In genomic region chr11:64969209-64969608, GRCh38 we compare ENCODE assay signal across 13 cellular contexts. TPM values are rescaled to one million over a fixed set of nuclear protein-coding genes. Genes with fewer than 3 reads are reported as not detected.
DNase-seq lines count a peak whose midpoint lies in the region; ATAC-seq and TF ChIP-seq lines count a peak whose summit lies in the region.
"Had no signal": no experiment of that assay in that cellular context is flagged by ENCODE, and none has a peak within 500 bp of the region (broad histone marks: within the 10 kb centered on the region; RNA-seq: fewer than 3 reads in every experiment).

No MANE protein-coding gene starts in this region.

- H3K4me1 Mint-ChIP-seq in activated CD4-positive, alpha-beta memory T cell treated with anti-CD3 and anti-CD28 coated beads, Interleukin-2, amount 10 ng/mL, durations not matched to agents 7 days and 5 days, result peaks cover 59% of the 10 kb centered on the region

- H3K9me3 ChIP-seq in heart left ventricle, result no peaks in the 10 kb centered on the region

- peak overlapping the region; percentile 13 for H3K27ac Mint-ChIP-seq in activated CD4-positive, alpha-beta memory T cell treated with anti-CD3 and anti-CD28 coated beads, Interleukin-2, amount 10 ng/mL, durations not matched to agents 7 days and 5 days
- H3K27ac Mint-ChIP-seq: stimulated activated naive B cell treated with anti-CD40 and anti-IgM and Interleukin-4, amounts not matched to agents 10 μg/mL and 1 μg/mL and 100 μg/mL, for 72 hours had no signal

- intact Hi-C loops in heart left ventricle (cut with DNase I), result no loop called here

- DNase-seq in Caki2 (ENCODE audit: low read depth) (peak; percentile 61), HT1080 (ENCODE audit: low read depth) (peak; percentile 79), hepatic stellate cell (ENCODE audit: low spot score) (peak; percentile 48), heart left ventricle (no peak), DMS114 treated with DMSO at 0.1 percent for 48 hours (lab: John Stamatoyannopoulos, UW; ENCODE audit: unreplicated experiment) (no peak)
- no peak for DNase-seq in activated CD4-positive, alpha-beta memory T cell treated with anti-CD3 and anti-CD28 coated beads, Interleukin-2, amount 10 ng/mL, durations not matched to agents 7 days and 5 days
- DNase-seq: activated CD4-positive, alpha-beta T cell treated with anti-CD3 and anti-CD28 coated beads for 48 hours; NCI-H1105; SHP77; stimulated activated naive B cell treated with anti-CD40 and anti-IgM and Interleukin-4, amounts not matched to agents 10 μg/mL and 1 μg/mL and 100 μg/mL, for 72 hours had no signal

- in situ Hi-C loops in Caki2 (cut with HindIII; ENCODE audit: low pct_unique_long_range_greater_than_20kb, low sequenced_read_pairs), result no loop called here

- no peak overlapping the region for H3K4me3 ChIP-seq in heart left ventricle

- H3K27ac ChIP-seq in heart left ventricle, result no peak overlapping the region

- ATAC-seq in heart left ventricle, result no peak
- no peak for ATAC-seq in GM21825 (IDR thresholded peaks at IDR 0.05; ENCODE audit: unreplicated experiment)
- ATAC-seq in GM19455 (IDR thresholded peaks at IDR 0.05; ENCODE audit: unreplicated experiment), result no peak
- ATAC-seq: HCT116; stimulated activated naive B cell treated with anti-CD40 and anti-IgM and Interleukin-4, amounts not matched to agents 10 μg/mL and 1 μg/mL and 100 μg/mL, for 72 hours had no signal

- no peaks in the 10 kb centered on the region for H3K36me3 ChIP-seq in heart left ventricle

- H3K9me3 Mint-ChIP-seq in activated CD4-positive, alpha-beta memory T cell treated with anti-CD3 and anti-CD28 coated beads, Interleukin-2, amount 10 ng/mL, durations not matched to agents 7 days and 5 days, result no peaks in the 10 kb centered on the region
- H3K9me3 Mint-ChIP-seq: stimulated activated naive B cell treated with anti-CD40 and anti-IgM and Interleukin-4, amounts not matched to agents 10 μg/mL and 1 μg/mL and 100 μg/mL, for 72 hours had no signal

- POLR2A ChIA-PET in activated CD4-positive, alpha-beta memory T cell treated with anti-CD3 and anti-CD28 coated beads, Interleukin-2, amount 10 ng/mL, durations not matched to agents 7 days and 5 days (lab: Charles Lee), result no interaction called here

- no peaks in the 10 kb centered on the region for H3K36me3 Mint-ChIP-seq in activated CD4-positive, alpha-beta memory T cell treated with anti-CD3 and anti-CD28 coated beads, Interleukin-2, amount 10 ng/mL, durations not matched to agents 7 days and 5 days (ENCODE audit: low read depth)
- H3K36me3 Mint-ChIP-seq: stimulated activated naive B cell treated with anti-CD40 and anti-IgM and Interleukin-4, amounts not matched to agents 10 μg/mL and 1 μg/mL and 100 μg/mL, for 72 hours had no signal

- WGBS in heart left ventricle, 4 donors, result 39 to 44% (median 41%) methylated on average over 5 of the region's 5 CpGs

- CTCF ChIA-PET in activated CD4-positive, alpha-beta memory T cell treated with anti-CD3 and anti-CD28 coated beads, Interleukin-2, amount 10 ng/mL, durations not matched to agents 7 days and 5 days (lab: Charles Lee), result no interaction called here

- H3K27me3 Mint-ChIP-seq in activated CD4-positive, alpha-beta memory T cell treated with anti-CD3 and anti-CD28 coated beads, Interleukin-2, amount 10 ng/mL, durations not matched to agents 7 days and 5 days, result no peaks in the 10 kb centered on the region
- H3K27me3 Mint-ChIP-seq: stimulated activated naive B cell treated with anti-CD40 and anti-IgM and Interleukin-4, amounts not matched to agents 10 μg/mL and 1 μg/mL and 100 μg/mL, for 72 hours had no signal

- TF ChIP-seq CTCF in heart left ventricle (IDR thresholded peaks at IDR 0.05), result no peak

- no peak for TF ChIP-seq POLR2A in heart left ventricle (IDR thresholded peaks at IDR 0.05)

- no peaks in the 10 kb centered on the region for H3K27me3 ChIP-seq in heart left ventricle

- H3K4me1 ChIP-seq in heart left ventricle, result peaks cover 0 to 12% (median 10%) of the 10 kb centered on the region in 12 donors

- H3K4me3 Mint-ChIP-seq in activated CD4-positive, alpha-beta memory T cell treated with anti-CD3 and anti-CD28 coated beads, Interleukin-2, amount 10 ng/mL, durations not matched to agents 7 days and 5 days, result no peak overlapping the region
- H3K4me3 Mint-ChIP-seq: stimulated activated naive B cell treated with anti-CD40 and anti-IgM and Interleukin-4, amounts not matched to agents 10 μg/mL and 1 μg/mL and 100 μg/mL, for 72 hours had no signal

RNA-seq across cellular contexts. Expression of gene MAJIN, which starts 2.7 kb away (rescaled TPM):
- 0.38 TPM in 1 of 2 replicates, not detected in the other for total RNA-seq in Caki2 (2014; rRNA removed; shearing (Covaris generic); ENCODE audit: low replicate concordance)
- total RNA-seq in HT1080 (2014; rRNA removed; shearing (Covaris generic)), result not detected in 2 replicates
- polyA plus RNA-seq in HT1080 (2015; cell fraction: cytosol; rRNA removed), result not detected in 2 replicates
- polyA plus RNA-seq in HT1080 (2015; cell fraction: nucleus; rRNA removed), result not detected in 2 replicates
- total RNA-seq in activated CD4-positive, alpha-beta memory T cell treated with anti-CD3 and anti-CD28 coated beads, Interleukin-2, amount 10 ng/mL, durations not matched to agents 7 days and 5 days, result under 1 TPM; 0.15 to 0.33 TPM
- total RNA-seq in heart left ventricle, result not detected
- polyA plus RNA-seq in heart left ventricle, result not detected

RNA-seq across cellular contexts. Expression of gene BATF2, which starts 27.6 kb away (rescaled TPM):
- 2.3 TPM in 1 of 2 replicates, not detected in the other for total RNA-seq in Caki2 (2014; rRNA removed; shearing (Covaris generic); ENCODE audit: low replicate concordance)
- total RNA-seq in HT1080 (2014; rRNA removed; shearing (Covaris generic)), result 1.6 and 3.1 TPM in 2 replicates
- polyA plus RNA-seq in HT1080 (2015; cell fraction: cytosol; rRNA removed), result 2.8 and 3.4 TPM in 2 replicates
- polyA plus RNA-seq in HT1080 (2015; cell fraction: nucleus; rRNA removed), result 2.6 and 2.7 TPM in 2 replicates
- total RNA-seq in activated CD4-positive, alpha-beta memory T cell treated with anti-CD3 and anti-CD28 coated beads, Interleukin-2, amount 10 ng/mL, durations not matched to agents 7 days and 5 days, result under 1 TPM; 0.30 to 0.53 TPM
- 10 to 100 TPM in 1 of 9 donors, 1 to 10 TPM in 7, under 1 TPM in 1; 0.87 to 33.4 (median 1.5) TPM for total RNA-seq in heart left ventricle
- polyA plus RNA-seq in heart left ventricle, result 1 to 10 TPM; 1.6 to 2.0 TPM

RNA-seq across cellular contexts. Expression of gene GPHA2, which starts 33.5 kb away (rescaled TPM):
- total RNA-seq in Caki2 (2014; rRNA removed; shearing (Covaris generic); ENCODE audit: low replicate concordance), result not detected in 2 replicates
- 0.53 TPM in 1 of 2 replicates, not detected in the other for total RNA-seq in HT1080 (2014; rRNA removed; shearing (Covaris generic))
- not detected in 2 replicates for polyA plus RNA-seq in HT1080 (2015; cell fraction: cytosol; rRNA removed)
- polyA plus RNA-seq in HT1080 (2015; cell fraction: nucleus; rRNA removed), result not detected in 2 replicates
- not detected for total RNA-seq in activated CD4-positive, alpha-beta memory T cell treated with anti-CD3 and anti-CD28 coated beads, Interleukin-2, amount 10 ng/mL, durations not matched to agents 7 days and 5 days
- total RNA-seq in heart left ventricle, result under 1 TPM in 1 of 9 donors, not detected in 8; 0.48 TPM
- not detected for polyA plus RNA-seq in heart left ventricle

RNA-seq across cellular contexts. Expression of gene PPP2R5B, which starts 44.7 kb away (rescaled TPM):
- total RNA-seq in Caki2 (2014; rRNA removed; shearing (Covaris generic); ENCODE audit: low replicate concordance), result 13.2 and 16.0 TPM in 2 replicates
- 7.7 and 8.3 TPM in 2 replicates for total RNA-seq in HT1080 (2014; rRNA removed; shearing (Covaris generic))
- polyA plus RNA-seq in HT1080 (2015; cell fraction: cytosol; rRNA removed), result 7.8 and 8.4 TPM in 2 replicates
- polyA plus RNA-seq in HT1080 (2015; cell fraction: nucleus; rRNA removed), result 15.3 and 17.0 TPM in 2 replicates
- 10 to 100 TPM; 19.8 to 21.1 TPM for total RNA-seq in activated CD4-positive, alpha-beta memory T cell treated with anti-CD3 and anti-CD28 coated beads, Interleukin-2, amount 10 ng/mL, durations not matched to agents 7 days and 5 days
- total RNA-seq in heart left ventricle, result 10 to 100 TPM; 17.5 to 32.5 (median 22.3) TPM
- 10 to 100 TPM; 27.1 to 34.3 TPM for polyA plus RNA-seq in heart left ventricle

RNA-seq across cellular contexts. Expression of gene ARL2, which starts 44.8 kb away (rescaled TPM):
- total RNA-seq in Caki2 (2014; rRNA removed; shearing (Covaris generic); ENCODE audit: low replicate concordance), result 118 and 140 TPM in 2 replicates
- 237 and 263 TPM in 2 replicates for total RNA-seq in HT1080 (2014; rRNA removed; shearing (Covaris generic))
- polyA plus RNA-seq in HT1080 (2015; cell fraction: cytosol; rRNA removed), result 188 and 220 TPM in 2 replicates
- polyA plus RNA-seq in HT1080 (2015; cell fraction: nucleus; rRNA removed), result 92.7 and 94.5 TPM in 2 replicates
- total RNA-seq in activated CD4-positive, alpha-beta memory T cell treated with anti-CD3 and anti-CD28 coated beads, Interleukin-2, amount 10 ng/mL, durations not matched to agents 7 days and 5 days, result 10 to 100 TPM; 58.5 to 59.4 TPM
- 100 to 1,000 TPM in 7 of 9 donors, 10 to 100 TPM in 2; 90.3 to 241 (median 116) TPM for total RNA-seq in heart left ventricle
- polyA plus RNA-seq in heart left ventricle, result 100 to 1,000 TPM; 126 to 158 TPM

Comparison
In these comparisons a context has a peak if more than half of its experiments do, and no peak if none do; other contexts are left out.
1. DNase-seq: peak in Caki2 (single experiment), HT1080 (single experiment) and hepatic stellate cell (single experiment); none in activated CD4-positive, alpha-beta memory T cell treated with anti-CD3 and anti-CD28 coated beads, Interleukin-2, amount 10 ng/mL, durations not matched to agents 7 days and 5 days (single experiment), heart left ventricle (0 of 5) and DMS114 treated with DMSO at 0.1 percent for 48 hours (single experiment).